In the genomic region with DNA sequence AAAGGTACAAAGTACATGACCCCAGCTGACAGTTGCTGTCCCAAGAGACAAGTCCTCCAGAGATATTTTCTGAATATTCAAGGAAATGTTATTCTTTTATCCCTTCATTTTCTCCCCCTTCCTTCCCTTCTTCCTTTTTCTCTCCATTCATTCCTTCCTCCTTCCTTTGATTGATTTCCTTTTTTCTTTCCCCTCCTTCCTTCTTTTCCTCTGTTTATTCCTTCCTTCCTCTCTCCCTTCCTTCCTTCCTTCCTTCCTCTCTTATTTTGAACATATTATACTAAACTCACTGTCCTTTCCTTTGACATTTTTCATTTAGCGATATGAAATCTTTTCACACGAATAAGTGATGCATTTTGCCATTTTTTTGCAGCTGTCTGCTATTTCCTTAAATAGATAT, we compare ENCODE assay signal across 2 cellular contexts.
TF ChIP-seq lines count a peak whose summit lies in the region.

No MANE protein-coding gene starts in this region.

TF ChIP-seq in HepG2, 621 proteins besides CTCF, POLR2A, EP300 and RAD21:
- TF ChIP-seq, protein P1, sequence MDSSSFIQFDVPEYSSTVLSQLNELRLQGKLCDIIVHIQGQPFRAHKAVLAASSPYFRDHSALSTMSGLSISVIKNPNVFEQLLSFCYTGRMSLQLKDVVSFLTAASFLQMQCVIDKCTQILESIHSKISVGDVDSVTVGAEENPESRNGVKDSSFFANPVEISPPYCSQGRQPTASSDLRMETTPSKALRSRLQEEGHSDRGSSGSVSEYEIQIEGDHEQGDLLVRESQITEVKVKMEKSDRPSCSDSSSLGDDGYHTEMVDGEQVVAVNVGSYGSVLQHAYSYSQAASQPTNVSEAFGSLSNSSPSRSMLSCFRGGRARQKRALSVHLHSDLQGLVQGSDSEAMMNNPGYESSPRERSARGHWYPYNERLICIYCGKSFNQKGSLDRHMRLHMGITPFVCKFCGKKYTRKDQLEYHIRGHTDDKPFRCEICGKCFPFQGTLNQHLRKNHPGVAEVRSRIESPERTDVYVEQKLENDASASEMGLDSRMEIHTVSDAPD (CRISPR knock-in tag; IDR thresholded peaks at IDR 0.05), result no peak
- peak; percentile 49 for TF ChIP-seq HNRNPK (IDR thresholded peaks at IDR 0.05; ENCODE audit: low read depth, low read length, poor library complexity, severe bottlenecking)

TF ChIP-seq in K562, 482 proteins besides CTCF, POLR2A, EP300 and RAD21:
- TF ChIP-seq, protein P2, sequence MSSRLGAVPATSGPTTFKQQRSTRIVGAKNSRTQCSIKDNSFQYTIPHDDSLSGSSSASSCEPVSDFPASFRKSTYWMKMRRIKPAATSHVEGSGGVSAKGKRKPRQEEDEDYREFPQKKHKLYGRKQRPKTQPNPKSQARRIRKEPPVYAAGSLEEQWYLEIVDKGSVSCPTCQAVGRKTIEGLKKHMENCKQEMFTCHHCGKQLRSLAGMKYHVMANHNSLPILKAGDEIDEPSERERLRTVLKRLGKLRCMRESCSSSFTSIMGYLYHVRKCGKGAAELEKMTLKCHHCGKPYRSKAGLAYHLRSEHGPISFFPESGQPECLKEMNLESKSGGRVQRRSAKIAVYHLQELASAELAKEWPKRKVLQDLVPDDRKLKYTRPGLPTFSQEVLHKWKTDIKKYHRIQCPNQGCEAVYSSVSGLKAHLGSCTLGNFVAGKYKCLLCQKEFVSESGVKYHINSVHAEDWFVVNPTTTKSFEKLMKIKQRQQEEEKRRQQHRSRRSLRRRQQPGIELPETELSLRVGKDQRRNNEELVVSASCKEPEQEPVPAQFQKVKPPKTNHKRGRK (tag; IDR thresholded peaks at IDR 0.05), result peak; percentile 69
- TF ChIP-seq ZNF785 (CRISPR knock-in tag; IDR thresholded peaks at IDR 0.05), result no peak
